In the genomic region with DNA sequence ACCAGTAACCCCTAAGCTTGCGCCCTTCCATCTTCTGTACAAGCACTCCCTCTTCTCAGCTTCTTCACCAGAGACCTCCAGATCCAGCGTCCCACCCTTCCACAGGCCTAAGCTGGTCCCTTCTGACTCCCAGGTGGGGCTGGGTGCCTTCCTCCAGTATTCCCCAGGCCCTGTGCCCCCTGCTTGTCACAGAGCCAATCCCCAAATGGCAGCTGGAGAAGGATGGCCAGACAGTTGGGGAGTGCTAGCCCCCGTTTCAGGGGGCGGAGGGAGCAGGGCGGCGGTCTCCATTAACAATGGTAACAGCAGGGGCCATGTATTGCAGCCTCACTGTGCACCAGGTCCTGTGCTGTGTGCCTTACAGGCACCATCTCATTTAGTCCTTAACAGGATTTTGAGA, we compare ENCODE assay signal across 15 cellular contexts.
DNase-seq lines count a peak whose midpoint lies in the region; ATAC-seq, FAIRE-seq and TF ChIP-seq lines count a peak whose summit lies in the region.
"Had no signal": no experiment of that assay in that cellular context is flagged by ENCODE, and none has a peak within 500 bp of the region (broad histone marks: within the 10 kb centered on the region; RNA-seq: fewer than 3 reads in every experiment).

No MANE protein-coding gene starts in this region.

- H3K4me3 ChIP-seq in HepG2 (replicated peaks in 1 of 3; ENCODE audit: insufficient read depth in 1 of 3, low read depth in 2 of 3, low read length in 3 of 3): no peak overlapping the region
- H3K4me3 ChIP-seq in aorta (ENCODE audit: low read length in 2 of 2): no peak overlapping the region
- H3K4me3 ChIP-seq: GM23338, lower lobe of right lung, right atrium auricular region, upper lobe of right lung had no signal

- H3K4me1 Mint-ChIP-seq in natural killer cell treated with Interleukin-12 subunit alpha and Interleukin-12 subunit beta and Interleukin-15 and Interleukin-18, amount 100 ng/mL, for 72 hours (ENCODE audit: low read depth in 2 of 2): peaks cover 3 to 4% of the 10 kb centered on the region in 2 donors
- H3K4me1 Mint-ChIP-seq in natural killer cell: no peaks in the 10 kb centered on the region
- H3K4me1 Mint-ChIP-seq in WTC11: peaks cover 10% of the 10 kb centered on the region

- BruUV-seq in HepG2 (replicated peaks; lab: Mats Ljungman, UMichigan): no TSS peak

- no peak overlapping the region for H3K9ac ChIP-seq in HepG2 (ENCODE audit: insufficient read depth, low read depth, low read length)

- CTCF ChIA-PET in WTC11 (lab: Charles Lee) (interaction anchor here (0.9 to 1.0 kb wide), 2 partner anchors 38 to 94 kb away, joined by 3 to 7 read pairs; no protein-coding TSS in a partner anchor), HepG2 (lab: Yijun Ruan, JAX; ENCODE audit: low intra/inter-chr PET ratio, low total read pairs) (no interaction called here)

- H3K9me3 ChIP-seq in HepG2 (ENCODE audit: low read length): peaks cover under 1% of the 10 kb centered on the region; the same call in 1 of the 2 replicates
- H3K9me3 ChIP-seq in aorta (ENCODE audit: control insufficient read depth, low read length): no peaks in the 10 kb centered on the region
- H3K9me3 ChIP-seq: lower lobe of right lung, right atrium auricular region, upper lobe of right lung had no signal

- H3K4me3 Mint-ChIP-seq in natural killer cell treated with Interleukin-12 subunit alpha and Interleukin-12 subunit beta and Interleukin-15 and Interleukin-18, amount 100 ng/mL, for 72 hours: no peak overlapping the region
- no peak overlapping the region for H3K4me3 Mint-ChIP-seq in natural killer cell
- H3K4me3 Mint-ChIP-seq in WTC11: no peak overlapping the region
- H3K4me3 Mint-ChIP-seq: GM23338 had no signal

- no peaks in the 10 kb centered on the region for H3K36me3 Mint-ChIP-seq in natural killer cell treated with Interleukin-12 subunit alpha and Interleukin-12 subunit beta and Interleukin-15 and Interleukin-18, amount 100 ng/mL, for 72 hours
- no peaks in the 10 kb centered on the region for H3K36me3 Mint-ChIP-seq in natural killer cell
- no peaks in the 10 kb centered on the region for H3K36me3 Mint-ChIP-seq in WTC11

- H3K27me3 ChIP-seq in HepG2 (ENCODE audit: control insufficient read depth in 1 of 2, insufficient read depth in 2 of 2, low read length in 2 of 2): peaks cover 4 to 32% of the 10 kb centered on the region in 2 experiments; a peak in 4 of 5 replicates
- no peaks in the 10 kb centered on the region for H3K27me3 ChIP-seq in aorta (ENCODE audit: control insufficient read depth in 1 of 2, insufficient read depth in 2 of 2, low read length in 1 of 2)
- H3K27me3 ChIP-seq: right atrium auricular region, upper lobe of right lung had no signal

- H3K9me3 Mint-ChIP-seq in natural killer cell treated with Interleukin-12 subunit alpha and Interleukin-12 subunit beta and Interleukin-15 and Interleukin-18, amount 100 ng/mL, for 72 hours: no peaks in the 10 kb centered on the region
- H3K9me3 Mint-ChIP-seq in natural killer cell (no peaks in the 10 kb centered on the region), WTC11 (peaks cover under 1% of the 10 kb centered on the region)
- H3K9me3 Mint-ChIP-seq: GM23338 had no signal

- POLR2A ChIA-PET in WTC11 (lab: Charles Lee) (no interaction called here), HepG2 (lab: Yijun Ruan, JAX) (no interaction called here)

- no peak for TF ChIP-seq RAD21 in HepG2 (CRISPR knock-in tag; IDR thresholded peaks at IDR 0.05)

- no peak overlapping the region for H2AFZ ChIP-seq in HepG2 (ENCODE audit: low read length)
- H2AFZ ChIP-seq: GM23338 had no signal

- 57% methylated on average over 4 of the region's 6 CpGs for WGBS in HepG2 (ENCODE audit: low lambda C conversion rate)
- WGBS in aorta, 2 donors: 90 to 91% methylated on average over 6 of the region's 6 CpGs

- no peak for ATAC-seq in natural killer cell treated with Interleukin-12 subunit alpha and Interleukin-12 subunit beta and Interleukin-15 and Interleukin-18, amount 100 ng/mL, for 72 hours
- no peak for ATAC-seq in natural killer cell
- no peak for ATAC-seq in WTC11
- peak; percentile 40 for ATAC-seq in HepG2
- no peak for ATAC-seq in aorta (ENCODE audit: low FRiP score)
- ATAC-seq in esophagus mucosa: no peak
- ATAC-seq: foreskin keratinocyte had no signal

- no peak for FAIRE-seq in HepG2 (lab: Jason Lieb, UNC)

- no peak overlapping the region for H3K27ac ChIP-seq in HepG2 (ENCODE audit: extremely low read length, insufficient read depth, low read length)
- H3K27ac ChIP-seq in aorta (ENCODE audit: low read depth in 1 of 2, low read length in 2 of 2): no peak overlapping the region
- H3K27ac ChIP-seq: foreskin keratinocyte, lower lobe of right lung, right atrium auricular region, upper lobe of right lung had no signal

- intact Hi-C loops in natural killer cell (cut with micrococcal nuclease): no loop called here
- intact Hi-C loops in HepG2 (cut with micrococcal nuclease; ENCODE audit: unreplicated experiment): no loop called here
- intact Hi-C loops in aorta (cut with DNase I): no loop called here

- peaks cover 16% of the 10 kb centered on the region for H3K4me1 ChIP-seq in HepG2 (ENCODE audit: insufficient read depth, low read length)
- no peaks in the 10 kb centered on the region for H3K4me1 ChIP-seq in aorta (ENCODE audit: control insufficient read depth in 1 of 2, insufficient read depth in 2 of 2, low read length in 2 of 2)
- H3K4me1 ChIP-seq: foreskin keratinocyte, right atrium auricular region, upper lobe of right lung had no signal

- H4K20me1 ChIP-seq in HepG2 (ENCODE audit: insufficient read depth, low read length): no peaks in the 10 kb centered on the region

- no peak for DNase-seq in natural killer cell treated with Interleukin-12 subunit alpha and Interleukin-12 subunit beta and Interleukin-15 and Interleukin-18, amount 100 ng/mL, for 72 hours (ENCODE audit: low spot score)
- DNase-seq in natural killer cell: no peak
- DNase-seq in WTC11 (ENCODE audit: low spot score): no peak
- DNase-seq in HepG2 (ENCODE audit: low spot score): no peak
- peak; percentile 11 to 21 for DNase-seq in aorta
- DNase-seq in MV-4-11 (lab: John Stamatoyannopoulos, UW): no peak
- no peak for DNase-seq in NCI-H2107 treated with DMSO at 0.1 percent for 48 hours (lab: John Stamatoyannopoulos, UW; ENCODE audit: unreplicated experiment)
- DNase-seq: activated gamma-delta T cell, foreskin keratinocyte, lower lobe of right lung, NCI-H2081 treated with DMSO at 0.1 percent for 48 hours, upper lobe of right lung had no signal

- in situ Hi-C loops in HepG2 (cut with HindIII; ENCODE audit: extremely low pct_ligation_motif_present, low pct_unique_long_range_greater_than_20kb): no loop called here

- H3K4me2 ChIP-seq in HepG2 (ENCODE audit: low read depth, low read length): no peak overlapping the region
- H3K4me2 ChIP-seq: GM23338 had no signal

- TF ChIP-seq CTCF in natural killer cell (IDR thresholded peaks at IDR 0.05) (no peak), WTC11 (IDR thresholded peaks at IDR 0.05) (no peak), HepG2 (CRISPR knock-in tag; IDR thresholded peaks at IDR 0.05) (no peak)

- H3K27ac Mint-ChIP-seq in natural killer cell treated with Interleukin-12 subunit alpha and Interleukin-12 subunit beta and Interleukin-15 and Interleukin-18, amount 100 ng/mL, for 72 hours: peak overlapping the region; percentile 41 to 75
- H3K27ac Mint-ChIP-seq in natural killer cell (no peak overlapping the region), WTC11 (peak overlapping the region; percentile 9; the same call in 1 of the 2 replicates)
- H3K27ac Mint-ChIP-seq: GM23338 had no signal

- no peak for TF ChIP-seq POLR2A in HepG2 (IDR thresholded peaks at IDR 0.05; ENCODE audit: insufficient read depth in 1 of 2, low read depth in 2 of 2, low read length in 2 of 2)

- no peaks in the 10 kb centered on the region for H3K36me3 ChIP-seq in HepG2 (replicated peaks in 1 of 2; ENCODE audit: control insufficient read depth in 1 of 2, insufficient read depth in 2 of 2, low read length in 2 of 2)
- no peaks in the 10 kb centered on the region for H3K36me3 ChIP-seq in aorta (ENCODE audit: control insufficient read depth in 1 of 2, insufficient read depth in 2 of 2, low read length in 1 of 2)
- H3K36me3 ChIP-seq: lower lobe of right lung, right atrium auricular region, upper lobe of right lung had no signal

- TF ChIP-seq EP300 in HepG2 (IDR thresholded peaks at IDR 0.05; ENCODE audit: low read depth in 2 of 2, low read length in 2 of 2) (no peak), HepG2 (CRISPR knock-in tag; IDR thresholded peaks at IDR 0.05; ENCODE audit: borderline replicate concordance) (no peak)

- peaks cover 0 to 11% of the 10 kb centered on the region in 2 donors for H3K27me3 Mint-ChIP-seq in natural killer cell treated with Interleukin-12 subunit alpha and Interleukin-12 subunit beta and Interleukin-15 and Interleukin-18, amount 100 ng/mL, for 72 hours
- peaks cover 0 to 5% of the 10 kb centered on the region in 2 donors for H3K27me3 Mint-ChIP-seq in natural killer cell (ENCODE audit: low read depth in 2 of 2)
- H3K27me3 Mint-ChIP-seq in WTC11 (ENCODE audit: low read depth): no peaks in the 10 kb centered on the region

- H3K79me2 ChIP-seq in HepG2 (ENCODE audit: insufficient read depth, low read length): no peaks in the 10 kb centered on the region

TF ChIP-seq in WTC11, 78 proteins besides CTCF, POLR2A, EP300 and RAD21 (continues in another document):
- no peak for TF ChIP-seq ATF1 (CRISPR knock-in tag; IDR thresholded peaks at IDR 0.05)
- no peak for TF ChIP-seq FOXK1 (CRISPR knock-in tag; IDR thresholded peaks at IDR 0.05)

TF ChIP-seq in HepG2, 621 proteins besides CTCF, POLR2A, EP300 and RAD21:
- no peak for TF ChIP-seq TOPORS (CRISPR knock-in tag; IDR thresholded peaks at IDR 0.05)

Comparison
In these comparisons a context has a peak if more than half of its experiments do, and no peak if none do; other contexts are left out.
1. H3K27ac Mint-ChIP-seq: peak in natural killer cell treated with Interleukin-12 subunit alpha and Interleukin-12 subunit beta and Interleukin-15 and Interleukin-18, amount 100 ng/mL, for 72 hours (2 of 2) and WTC11 (single experiment); none in natural killer cell (0 of 2).
2. DNase-seq: peak in aorta (2 of 2); none in natural killer cell treated with Interleukin-12 subunit alpha and Interleukin-12 subunit beta and Interleukin-15 and Interleukin-18, amount 100 ng/mL, for 72 hours (single experiment), natural killer cell (single experiment), WTC11 (single experiment), HepG2 (single experiment), MV-4-11 (single experiment) and NCI-H2107 treated with DMSO at 0.1 percent for 48 hours (single experiment).